14 cellular contexts compared by ENCODE assay signal in the genomic region with DNA sequence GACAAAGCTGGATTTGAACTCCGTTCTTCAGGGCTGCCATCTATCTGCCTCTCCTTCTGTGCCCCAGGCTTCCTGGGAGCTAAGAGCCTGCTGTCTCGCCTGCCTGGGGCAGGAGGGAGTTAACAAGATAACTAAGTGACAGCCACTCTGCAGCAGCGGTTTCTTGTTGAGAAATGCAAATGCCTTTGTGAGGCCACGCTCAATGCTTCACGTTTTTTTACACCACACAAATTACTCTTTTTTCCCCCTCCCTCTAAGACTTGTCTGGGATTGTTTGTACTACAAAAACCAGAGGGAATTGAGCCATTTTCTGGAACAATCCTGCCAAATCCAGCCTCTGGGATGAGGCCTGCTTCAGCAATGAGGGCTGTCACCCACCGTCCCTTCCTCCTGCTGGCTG.
DNase-seq lines count a peak whose midpoint lies in the region; ATAC-seq and TF ChIP-seq lines count a peak whose summit lies in the region.
"Had no signal": no experiment of that assay in that cellular context is flagged by ENCODE, and none has a peak within 500 bp of the region (broad histone marks: within the 10 kb centered on the region; RNA-seq: fewer than 3 reads in every experiment).

No MANE protein-coding gene starts in this region.

- peak overlapping the region; percentile 79 for H3K4me2 ChIP-seq in IMR-90 (ENCODE audit: low read depth, low read length)

- TF ChIP-seq POLR2A in IMR-90 (IDR thresholded peaks at IDR 0.05; ENCODE audit: low read depth, low read length), result no peak
- TF ChIP-seq POLR2A in tibial nerve (IDR thresholded peaks at IDR 0.05), result no peak

- CTCF ChIA-PET in IMR-90 (lab: Yijun Ruan, JAX), result no interaction called here

- TF ChIP-seq CTCF in IMR-90 (conservative IDR thresholded peaks at IDR 0.05; ENCODE audit: low read depth, low read length), result no peak
- TF ChIP-seq CTCF in choroid plexus epithelial cell (conservative IDR thresholded peaks at IDR 0.05; ENCODE audit: low read depth, low read length), result no peak
- TF ChIP-seq CTCF in left lung (IDR thresholded peaks at IDR 0.05), result no peak
- no peak for TF ChIP-seq CTCF in tibial nerve (IDR thresholded peaks at IDR 0.05)

- no peak for TF ChIP-seq RAD21 in IMR-90 (IDR thresholded peaks at IDR 0.05; ENCODE audit: low read length)

- H3K4me1 ChIP-seq in IMR-90 (ENCODE audit: control insufficient read depth, insufficient read depth, low read length), result peaks cover 41% of the 10 kb centered on the region
- H3K4me1 ChIP-seq in left lung, result no peaks in the 10 kb centered on the region
- no peaks in the 10 kb centered on the region for H3K4me1 ChIP-seq in tibial nerve

- ATAC-seq in IMR-90 (ENCODE audit: low read depth) (peak; percentile 65), left lung (peak; percentile 52)
- ATAC-seq: CD8-positive, alpha-beta T cell had no signal

- H2BK20ac ChIP-seq in IMR-90 (ENCODE audit: low read depth, low read length), result peak overlapping the region; percentile 100

- H3K18ac ChIP-seq in IMR-90 (ENCODE audit: low read depth, low read length), result peak overlapping the region; percentile 94

- intact Hi-C loops in IMR-90 (cut with micrococcal nuclease), result loop anchor here (2.0 kb wide), 1 partner anchor 106 kb away; no protein-coding TSS in a partner anchor
- intact Hi-C loops in left lung (cut with DNase I), result no loop called here

- H3K27me3 ChIP-seq in IMR-90 (ENCODE audit: control insufficient read depth, insufficient read depth, low read length) (no peaks in the 10 kb centered on the region), left lung (peaks cover 0 to 3% of the 10 kb centered on the region in 2 donors), tibial nerve (peaks cover 0 to 1% of the 10 kb centered on the region in 2 donors)
- H3K27me3 ChIP-seq: MG63 had no signal

- peak overlapping the region; percentile 99 for H2BK5ac ChIP-seq in IMR-90 (ENCODE audit: low read depth, low read length, poor library complexity, severe bottlenecking)

- H4K20me1 ChIP-seq in IMR-90 (ENCODE audit: insufficient read depth, low read length), result no peaks in the 10 kb centered on the region

- peaks cover 25% of the 10 kb centered on the region for H3K9me1 ChIP-seq in IMR-90 (ENCODE audit: insufficient read depth, low read length)

- peak overlapping the region; percentile 55 for H2AFZ ChIP-seq in IMR-90 (replicated peaks; ENCODE audit: low read length, poor library complexity)

- WGBS in IMR-90 (ENCODE audit: extremely low coverage in 2 of 2, insufficient read length in 1 of 2), 2 experiments, result no CpG with 5 or more reads among the region's 6 CpGs
- 21 to 23% methylated on average over 6 of the region's 6 CpGs for WGBS in tibial nerve, 2 donors

- H3K4me3 ChIP-seq in IMR-90 (ENCODE audit: insufficient read depth, low read depth, low read length) (no peak overlapping the region), choroid plexus epithelial cell (ENCODE audit: low read depth, low read length) (no peak overlapping the region), left lung (no peak overlapping the region), tibial nerve (no peak overlapping the region)
- H3K4me3 ChIP-seq: MG63 had no signal

- DNase-seq in AG08395 (ENCODE audit: low spot score) (peak; percentile 82), IMR-90 (peak; percentile 90), choroid plexus epithelial cell (ENCODE audit: low read depth) (peak; percentile 78), left lung (no peak), tibial nerve (ENCODE audit: low spot score in 2 of 2) (no peak), NCI-H2107 treated with DMSO at 0.1 percent for 48 hours (lab: John Stamatoyannopoulos, UW; ENCODE audit: unreplicated experiment) (no peak), NAMALWA (ENCODE audit: low spot score) (no peak), G401 (ENCODE audit: low spot score) (no peak)
- DNase-seq: activated CD4-positive, alpha-beta T cell treated with anti-CD3 and anti-CD28 coated beads, Interleukin-2, amount 50 U/mL, for 4 hours; activated naive CD4-positive, alpha-beta T cell treated with anti-CD3 and anti-CD28 coated beads, Interleukin-2, amount 10 ng/mL, durations not matched to agents 7 days and 5 days; CD8-positive, alpha-beta T cell; NCI-H524; substantia nigra had no signal

- peak overlapping the region; percentile 100 for H2BK120ac ChIP-seq in IMR-90 (ENCODE audit: low read depth, low read length)

- H3K79me1 ChIP-seq in IMR-90 (ENCODE audit: low read depth in 1 of 2, low read length in 2 of 2), result no peaks in the 10 kb centered on the region

- peak overlapping the region; percentile 100 for H4K91ac ChIP-seq in IMR-90 (ENCODE audit: insufficient read depth, low read depth, low read length)

- dilution Hi-C loops in IMR-90 (cut with HindIII; ENCODE audit: low sequenced_read_pairs, unreplicated experiment), result no loop called here

- no peaks in the 10 kb centered on the region for H3K36me3 ChIP-seq in IMR-90 (ENCODE audit: control insufficient read depth, insufficient read depth, low read length)
- H3K36me3 ChIP-seq in left lung, result no peaks in the 10 kb centered on the region
- H3K36me3 ChIP-seq in tibial nerve, result no peaks in the 10 kb centered on the region
- H3K36me3 ChIP-seq: MG63 had no signal

- peak overlapping the region; percentile 97 for H2AK5ac ChIP-seq in IMR-90 (ENCODE audit: low read depth, low read length)

- peak overlapping the region; percentile 99 for H3K27ac ChIP-seq in IMR-90 (ENCODE audit: insufficient read depth, low read length)
- no peak overlapping the region for H3K27ac ChIP-seq in left lung
- H3K27ac ChIP-seq in tibial nerve, result no peak overlapping the region

- peak overlapping the region; percentile 97 for H3K14ac ChIP-seq in IMR-90 (replicated peaks; ENCODE audit: low read depth, low read length)

- no peaks in the 10 kb centered on the region for H3K9me3 ChIP-seq in IMR-90 (ENCODE audit: control insufficient read depth, insufficient read depth, low read length)
- no peaks in the 10 kb centered on the region for H3K9me3 ChIP-seq in left lung
- H3K9me3 ChIP-seq in tibial nerve, result peaks cover 0 to 14% (median 0%) of the 10 kb centered on the region in 4 donors

- H3K56ac ChIP-seq in IMR-90 (ENCODE audit: extremely low read depth, insufficient read depth, low read length), result peak overlapping the region; percentile 92

- peak overlapping the region; percentile 91 for H4K5ac ChIP-seq in IMR-90 (ENCODE audit: low read depth, low read length)

- H3K23ac ChIP-seq in IMR-90 (ENCODE audit: low read depth, low read length), result peak overlapping the region; percentile 94

- peak overlapping the region; percentile 90 for H2AK9ac ChIP-seq in IMR-90 (replicated peaks; ENCODE audit: low read depth, low read length, poor library complexity)

- peak overlapping the region; percentile 99 for H3K4ac ChIP-seq in IMR-90 (ENCODE audit: low read depth, low read length)

- peak overlapping the region; percentile 94; the same call in 2 of the 3 replicates for H2BK15ac ChIP-seq in IMR-90 (ENCODE audit: low read depth, low read length)

- in situ Hi-C loops in IMR-90 (cut with MboI; ENCODE audit: low sequenced_read_pairs), result no loop called here
- in situ Hi-C loops in G401 (cut with HindIII; ENCODE audit: low sequenced_read_pairs), result no loop called here

- BruUV-seq in IMR-90 (replicated peaks; lab: Mats Ljungman, UMichigan), result no TSS peak

- H4K8ac ChIP-seq in IMR-90 (ENCODE audit: low read depth in 2 of 2, low read length in 2 of 2), result peak overlapping the region; percentile 93 to 98

- peak overlapping the region; percentile 73 for H3K9ac ChIP-seq in IMR-90 (ENCODE audit: low read depth, low read length)

- POLR2A ChIA-PET in IMR-90 (lab: Charles Lee; ENCODE audit: unreplicated experiment), result interaction anchor here (0.5 kb wide), 1 partner anchor 9 kb away, joined by 3 read pairs; no protein-coding TSS in a partner anchor

- TF ChIP-seq EP300 in tibial nerve (IDR thresholded peaks at IDR 0.05), result no peak

TF ChIP-seq in IMR-90, 13 proteins besides CTCF, POLR2A, EP300 and RAD21:
- TF ChIP-seq MAFK (IDR thresholded peaks at IDR 0.05; ENCODE audit: low read depth, low read length) (no peak), BHLHE40 (IDR thresholded peaks at IDR 0.05; ENCODE audit: low read depth, low read length) (peak; percentile 93), SMC3 (IDR thresholded peaks at IDR 0.05; ENCODE audit: low read depth, low read length) (no peak), RCOR1 (IDR thresholded peaks at IDR 0.05; ENCODE audit: insufficient replicate concordance, low read length) (no peak), FOS (IDR thresholded peaks at IDR 0.05; ENCODE audit: low read depth, low read length) (no peak), CHD1 (IDR thresholded peaks at IDR 0.05; ENCODE audit: low read depth, low read length) (no peak), NFE2L2 (IDR thresholded peaks at IDR 0.05; ENCODE audit: low read depth, low read length) (no peak), MXI1 (IDR thresholded peaks at IDR 0.05; ENCODE audit: borderline replicate concordance, low read depth, low read length) (no peak), CEBPB (IDR thresholded peaks at IDR 0.05; ENCODE audit: low read depth, low read length) (peak; percentile 60; the same call in 1 of the 2 replicates), RFX5 (IDR thresholded peaks at IDR 0.05; ENCODE audit: low read depth, low read length) (no peak), MAZ (IDR thresholded peaks at IDR 0.05; ENCODE audit: borderline replicate concordance, low read depth, low read length) (peak; percentile 52; the same call in 1 of the 2 replicates)
- TF ChIP-seq, protein P1, sequence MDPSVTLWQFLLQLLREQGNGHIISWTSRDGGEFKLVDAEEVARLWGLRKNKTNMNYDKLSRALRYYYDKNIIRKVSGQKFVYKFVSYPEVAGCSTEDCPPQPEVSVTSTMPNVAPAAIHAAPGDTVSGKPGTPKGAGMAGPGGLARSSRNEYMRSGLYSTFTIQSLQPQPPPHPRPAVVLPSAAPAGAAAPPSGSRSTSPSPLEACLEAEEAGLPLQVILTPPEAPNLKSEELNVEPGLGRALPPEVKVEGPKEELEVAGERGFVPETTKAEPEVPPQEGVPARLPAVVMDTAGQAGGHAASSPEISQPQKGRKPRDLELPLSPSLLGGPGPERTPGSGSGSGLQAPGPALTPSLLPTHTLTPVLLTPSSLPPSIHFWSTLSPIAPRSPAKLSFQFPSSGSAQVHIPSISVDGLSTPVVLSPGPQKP (IDR thresholded peaks at IDR 0.05; ENCODE audit: borderline replicate concordance, low read depth, low read length), result no peak
- TF ChIP-seq, protein P2, sequence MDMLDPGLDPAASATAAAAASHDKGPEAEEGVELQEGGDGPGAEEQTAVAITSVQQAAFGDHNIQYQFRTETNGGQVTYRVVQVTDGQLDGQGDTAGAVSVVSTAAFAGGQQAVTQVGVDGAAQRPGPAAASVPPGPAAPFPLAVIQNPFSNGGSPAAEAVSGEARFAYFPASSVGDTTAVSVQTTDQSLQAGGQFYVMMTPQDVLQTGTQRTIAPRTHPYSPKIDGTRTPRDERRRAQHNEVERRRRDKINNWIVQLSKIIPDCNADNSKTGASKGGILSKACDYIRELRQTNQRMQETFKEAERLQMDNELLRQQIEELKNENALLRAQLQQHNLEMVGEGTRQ (IDR thresholded peaks at IDR 0.05; ENCODE audit: low read depth, low read length), result no peak

Comparison
In these comparisons a context has a peak if more than half of its experiments do, and no peak if none do; other contexts are left out.
1. DNase-seq: peak in AG08395 (single experiment), IMR-90 (single experiment) and choroid plexus epithelial cell (single experiment); none in left lung (0 of 2), tibial nerve (0 of 2), NCI-H2107 treated with DMSO at 0.1 percent for 48 hours (single experiment), NAMALWA (single experiment) and G401 (single experiment).